1 cellular context compared by ENCODE assay signal in genomic region chr3:100606894-100607512, GRCh38.
TF ChIP-seq lines count a peak whose summit lies in the region.

No MANE protein-coding gene starts in this region.

TF ChIP-seq in GM23338, 12 proteins besides CTCF, POLR2A, EP300 and RAD21 (continued from another document):
- no peak for TF ChIP-seq ZNF462 (CRISPR knock-in tag; IDR thresholded peaks at IDR 0.05)
- TF ChIP-seq, protein P1, sequence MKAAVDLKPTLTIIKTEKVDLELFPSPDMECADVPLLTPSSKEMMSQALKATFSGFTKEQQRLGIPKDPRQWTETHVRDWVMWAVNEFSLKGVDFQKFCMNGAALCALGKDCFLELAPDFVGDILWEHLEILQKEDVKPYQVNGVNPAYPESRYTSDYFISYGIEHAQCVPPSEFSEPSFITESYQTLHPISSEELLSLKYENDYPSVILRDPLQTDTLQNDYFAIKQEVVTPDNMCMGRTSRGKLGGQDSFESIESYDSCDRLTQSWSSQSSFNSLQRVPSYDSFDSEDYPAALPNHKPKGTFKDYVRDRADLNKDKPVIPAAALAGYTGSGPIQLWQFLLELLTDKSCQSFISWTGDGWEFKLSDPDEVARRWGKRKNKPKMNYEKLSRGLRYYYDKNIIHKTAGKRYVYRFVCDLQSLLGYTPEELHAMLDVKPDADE (IDR thresholded peaks at IDR 0.05): no peak
- TF ChIP-seq CREB1 (CRISPR knock-in tag; IDR thresholded peaks at IDR 0.05; ENCODE audit: low read depth): no peak
- TF ChIP-seq ZNF114 (CRISPR knock-in tag; IDR thresholded peaks at IDR 0.05): no peak
- TF ChIP-seq EZH2 (IDR thresholded peaks at IDR 0.05; ENCODE audit: low read depth, unreplicated experiment): no peak
- TF ChIP-seq POLR2AphosphoS5 (IDR thresholded peaks at IDR 0.05; ENCODE audit: low read depth): no peak
- TF ChIP-seq STAT1 (IDR thresholded peaks at IDR 0.05; ENCODE audit: unreplicated experiment): no peak
- no peak for TF ChIP-seq EZH2phosphoT487 (IDR thresholded peaks at IDR 0.05; ENCODE audit: unreplicated experiment)
